Comparison of ENCODE assay signal across 25 cellular contexts in the genomic region with DNA sequence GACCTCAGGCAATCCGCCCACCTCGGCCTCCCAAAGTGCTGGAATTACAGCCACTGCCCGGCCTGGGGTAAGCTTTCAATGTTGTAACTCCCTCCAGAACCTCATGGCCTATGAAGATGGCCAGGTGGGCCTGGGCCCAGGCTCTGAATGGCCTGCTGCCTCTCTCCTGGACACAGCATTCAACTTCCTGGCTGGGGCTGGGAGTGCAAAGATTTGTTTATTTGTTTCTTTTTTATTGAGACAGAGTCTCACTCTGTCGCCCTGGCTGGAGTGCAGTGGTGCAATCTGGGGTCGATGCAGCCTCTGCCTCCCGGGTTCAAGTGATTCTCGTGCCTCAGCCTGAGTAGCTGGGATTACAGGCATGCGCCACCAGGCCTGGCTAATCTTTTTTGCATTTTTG. TPM values are rescaled to one million over a fixed set of nuclear protein-coding genes. Genes with fewer than 3 reads are reported as not detected.
"Had no signal": no experiment of that assay in that cellular context is flagged by ENCODE, and none has a peak within 500 bp of the region (broad histone marks: within the 10 kb centered on the region; RNA-seq: fewer than 3 reads in every experiment).

No MANE protein-coding gene starts in this region.

- H3K4me3 ChIP-seq: breast epithelium, K562 had no signal

- FAIRE-seq: K562 had no signal

- H3K36me3 Mint-ChIP-seq: activated naive CD8-positive, alpha-beta T cell treated with anti-CD3 and anti-CD28 coated beads, Interleukin-2, amount 10 ng/mL, durations not matched to agents 7 days and 5 days had no signal

- H3K4me1 ChIP-seq: breast epithelium had no signal

- H3K27ac Mint-ChIP-seq: activated CD4-positive, alpha-beta memory T cell treated with anti-CD3 and anti-CD28 coated beads, Interleukin-2, amount 10 ng/mL, durations not matched to agents 7 days and 5 days; T-helper 17 cell had no signal

- ATAC-seq: K562, T-helper 17 cell had no signal

- H3K27me3 Mint-ChIP-seq: T-helper 17 cell had no signal

- H3K36me3 ChIP-seq: breast epithelium had no signal

- H3K27ac ChIP-seq: breast epithelium had no signal

- DNase-seq: activated CD4-positive, alpha-beta memory T cell treated with anti-CD3 and anti-CD28 coated beads, Interleukin-2, amount 10 ng/mL, durations not matched to agents 7 days and 5 days; activated CD4-positive, alpha-beta T cell treated with anti-CD3 and anti-CD28 coated beads, Interleukin-2, amount 50 U/mL, for 1 hour; activated CD4-positive, CD25-positive, alpha-beta regulatory T cell; activated naive CD4-positive, alpha-beta T cell treated with anti-CD3 and anti-CD28 coated beads, Interleukin-2, amount 50 U/mL, for 16 hours; activated naive CD8-positive, alpha-beta T cell treated with anti-CD3 and anti-CD28 coated beads, Interleukin-2, amount 10 ng/mL, durations not matched to agents 7 days and 5 days; activated T-cell treated with anti-CD3 and anti-CD28 coated beads for 4 hours; aorta; Karpas-422; MM.1S; NCI-H1105; NCI-H1436; NCI-H1694 treated with DMSO at 0.1 percent for 48 hours; NCI-H2029 treated with DMSO at 0.1 percent for 48 hours; NCI-H345; NCI-H510A; NCI-H526 treated with DMSO at 0.1 percent for 48 hours; NCI-H82; SIG-M5; T-helper 17 cell; T-helper 9 cell had no signal

- H3K9me3 Mint-ChIP-seq: activated CD4-positive, alpha-beta memory T cell treated with anti-CD3 and anti-CD28 coated beads, Interleukin-2, amount 10 ng/mL, durations not matched to agents 7 days and 5 days; activated naive CD8-positive, alpha-beta T cell treated with anti-CD3 and anti-CD28 coated beads, Interleukin-2, amount 10 ng/mL, durations not matched to agents 7 days and 5 days had no signal

- H3K4me3 Mint-ChIP-seq: activated CD4-positive, alpha-beta memory T cell treated with anti-CD3 and anti-CD28 coated beads, Interleukin-2, amount 10 ng/mL, durations not matched to agents 7 days and 5 days; activated naive CD8-positive, alpha-beta T cell treated with anti-CD3 and anti-CD28 coated beads, Interleukin-2, amount 10 ng/mL, durations not matched to agents 7 days and 5 days; T-helper 17 cell had no signal

- H3K9me3 ChIP-seq: breast epithelium had no signal

RNA-seq across cellular contexts. Expression of a gene that starts 0.5 kb away (rescaled TPM):
- total RNA-seq: activated CD4-positive, alpha-beta memory T cell treated with anti-CD3 and anti-CD28 coated beads, Interleukin-2, amount 10 ng/mL, durations not matched to agents 7 days and 5 days; activated CD8-positive, alpha-beta memory T cell treated with anti-CD3 and anti-CD28 coated beads for 36 hours; activated naive CD8-positive, alpha-beta T cell treated with anti-CD3 and anti-CD28 coated beads, Interleukin-2, amount 10 ng/mL, durations not matched to agents 7 days and 5 days; aorta; breast epithelium; K562; OCI-LY7; RPMI7951; T-helper 17 cell had no signal
- polyA plus RNA-seq: aorta, K562 had no signal
